2 cellular contexts compared by ENCODE assay signal in genomic region chrX:46324166-46324565, GRCh38.
TF ChIP-seq lines count a peak whose summit lies in the region.

No MANE protein-coding gene starts in this region.

TF ChIP-seq in A549, 52 proteins besides CTCF, POLR2A, EP300 and RAD21 (continued from another document):
- no peak for TF ChIP-seq ELK1 (IDR thresholded peaks at IDR 0.05; ENCODE audit: low read depth, low read length)
- TF ChIP-seq ZFP36 (IDR thresholded peaks at IDR 0.05; ENCODE audit: borderline replicate concordance, partially characterized antibody) = no peak
- no peak for TF ChIP-seq POLR2AphosphoS2 (conservative IDR thresholded peaks at IDR 0.05; ENCODE audit: low read length)
- TF ChIP-seq FOSL2 (IDR thresholded peaks at IDR 0.05) = no peak
- no peak for TF ChIP-seq FOSL2 (CRISPR knock-in tag; IDR thresholded peaks at IDR 0.05)
- TF ChIP-seq MYC (IDR thresholded peaks at IDR 0.05; ENCODE audit: borderline replicate concordance, low read length) = no peak
- TF ChIP-seq TP53 (CRISPR knock-in tag; IDR thresholded peaks at IDR 0.05) = no peak
- no peak for TF ChIP-seq HOXB5 (CRISPR knock-in tag; IDR thresholded peaks at IDR 0.05)

TF ChIP-seq in GM23338, 12 proteins besides CTCF, POLR2A, EP300 and RAD21:
- TF ChIP-seq ZNF462 (CRISPR knock-in tag; IDR thresholded peaks at IDR 0.05) (no peak), REST (IDR thresholded peaks at IDR 0.05; ENCODE audit: unreplicated experiment) (no peak), EZH2 (IDR thresholded peaks at IDR 0.05; ENCODE audit: low read depth, unreplicated experiment) (no peak), EZH2phosphoT487 (IDR thresholded peaks at IDR 0.05; ENCODE audit: unreplicated experiment) (no peak), POLR2AphosphoS5 (IDR thresholded peaks at IDR 0.05; ENCODE audit: low read depth) (no peak), ZNF331 (CRISPR knock-in tag; IDR thresholded peaks at IDR 0.05; ENCODE audit: low read depth) (no peak), ZNF114 (CRISPR knock-in tag; IDR thresholded peaks at IDR 0.05) (no peak), JUNB (IDR thresholded peaks at IDR 0.05; ENCODE audit: unreplicated experiment) (no peak), CREB1 (CRISPR knock-in tag; IDR thresholded peaks at IDR 0.05; ENCODE audit: low read depth) (no peak), STAT1 (IDR thresholded peaks at IDR 0.05; ENCODE audit: unreplicated experiment) (no peak), NANOG (IDR thresholded peaks at IDR 0.05; ENCODE audit: borderline replicate concordance) (no peak), ETS1 (IDR thresholded peaks at IDR 0.05) (no peak)
